Comparison of ENCODE assay signal across 8 cellular contexts in genomic region chr14:19098732-19099131, GRCh38.
DNase-seq lines count a peak whose midpoint lies in the region; ATAC-seq, FAIRE-seq and TF ChIP-seq lines count a peak whose summit lies in the region.
"Not testable (repeated sequence)": the region's sequence is repeated elsewhere in the genome, so short reads cannot be mapped to it uniquely, and the experiment has no call there.

No MANE protein-coding gene starts in this region.

- DNase-seq in RPMI7951 (ENCODE audit: low read depth) (peak; percentile 2), Right ventricle myocardium inferior (ENCODE audit: missing footprints) (peak; percentile 53), kidney (peak; percentile 75), medulla oblongata (ENCODE audit: extremely low spot score) (peak; percentile 1), prostate gland (ENCODE audit: low spot score) (peak; percentile 4), aorta (peak; percentile 45 to 79)
- DNase-seq in activated naive CD4-positive, alpha-beta T cell treated with anti-CD3 and anti-CD28 coated beads, Interleukin-2, amount 50 U/mL, for 16 hours, result peak; percentile 14

- H3K27ac ChIP-seq in BLaER1; kidney (ENCODE audit: low read depth in 2 of 2, low read length in 2 of 2); prostate gland; aorta (ENCODE audit: low read depth in 1 of 2, low read length in 2 of 2): not testable (repeated sequence)

- H3K4me1 ChIP-seq in BLaER1; kidney (ENCODE audit: control insufficient read depth in 1 of 2, insufficient read depth in 1 of 2, low read depth in 1 of 2, low read length in 2 of 2); prostate gland (replicated peaks); aorta (ENCODE audit: control insufficient read depth in 1 of 2, insufficient read depth in 2 of 2, low read length in 2 of 2): not testable (repeated sequence)

- not testable (repeated sequence) for FAIRE-seq in kidney (lab: Jason Lieb, UNC)

- intact Hi-C loops in Right ventricle myocardium inferior (cut with DNase I); kidney (cut with DNase I); prostate gland (cut with DNase I); aorta (cut with DNase I): not testable (repeated sequence)

- not testable (repeated sequence) for H3K4me2 ChIP-seq in BLaER1

- TF ChIP-seq CTCF in kidney (IDR thresholded peaks at IDR 0.05; ENCODE audit: borderline replicate concordance, extremely low read depth, insufficient read depth); prostate gland (IDR thresholded peaks at IDR 0.05): not testable (repeated sequence)

- not testable (repeated sequence) for TF ChIP-seq POLR2A in prostate gland (IDR thresholded peaks at IDR 0.05)

- H3K4me3 ChIP-seq in BLaER1, result peak overlapping the region; percentile 31; the same call in 1 of the 2 replicates
- not testable (repeated sequence) for H3K4me3 ChIP-seq in kidney (ENCODE audit: low read length in 2 of 2); prostate gland; aorta (ENCODE audit: low read length in 2 of 2)

- H3K27me3 ChIP-seq in BLaER1; prostate gland (replicated peaks; ENCODE audit: insufficient read depth); aorta (ENCODE audit: control insufficient read depth in 1 of 2, insufficient read depth in 2 of 2, low read length in 1 of 2): not testable (repeated sequence)

- H3K9me3 ChIP-seq in BLaER1, result peaks cover 26% of the 10 kb centered on the region
- H3K9me3 ChIP-seq in kidney (ENCODE audit: control insufficient read depth in 1 of 2, low read length in 2 of 2); prostate gland; aorta (ENCODE audit: control insufficient read depth, low read length): not testable (repeated sequence)

- 56% methylated on average over 34 of the region's 34 CpGs for WGBS in prostate gland
- 65 to 72% methylated on average over 34 of the region's 34 CpGs for WGBS in aorta, 2 donors

- H3K9ac ChIP-seq in BLaER1; kidney (ENCODE audit: low read length in 2 of 2): not testable (repeated sequence)

- not testable (repeated sequence) for H4K20me1 ChIP-seq in BLaER1

- H3K36me3 ChIP-seq in BLaER1; kidney (ENCODE audit: control insufficient read depth in 1 of 2, insufficient read depth in 2 of 2, low read length in 2 of 2); prostate gland; aorta (ENCODE audit: control insufficient read depth in 1 of 2, insufficient read depth in 2 of 2, low read length in 1 of 2): not testable (repeated sequence)

- ATAC-seq in Right ventricle myocardium inferior (peak; percentile 11), aorta (ENCODE audit: low FRiP score) (peak; percentile 40)

Comparison
In these comparisons a context has a peak if more than half of its experiments do, and no peak if none do; other contexts are left out.
1. DNase-seq: peak in every context shown above with its lines; median percentile 75 in kidney; 62 in aorta; 53 in Right ventricle myocardium inferior; 14 in activated naive CD4-positive, alpha-beta T cell treated with anti-CD3 and anti-CD28 coated beads, Interleukin-2, amount 50 U/mL, for 16 hours; 4 in prostate gland; 2 in RPMI7951; 1 in medulla oblongata.